1 cellular context compared by ENCODE assay signal in the genomic region with DNA sequence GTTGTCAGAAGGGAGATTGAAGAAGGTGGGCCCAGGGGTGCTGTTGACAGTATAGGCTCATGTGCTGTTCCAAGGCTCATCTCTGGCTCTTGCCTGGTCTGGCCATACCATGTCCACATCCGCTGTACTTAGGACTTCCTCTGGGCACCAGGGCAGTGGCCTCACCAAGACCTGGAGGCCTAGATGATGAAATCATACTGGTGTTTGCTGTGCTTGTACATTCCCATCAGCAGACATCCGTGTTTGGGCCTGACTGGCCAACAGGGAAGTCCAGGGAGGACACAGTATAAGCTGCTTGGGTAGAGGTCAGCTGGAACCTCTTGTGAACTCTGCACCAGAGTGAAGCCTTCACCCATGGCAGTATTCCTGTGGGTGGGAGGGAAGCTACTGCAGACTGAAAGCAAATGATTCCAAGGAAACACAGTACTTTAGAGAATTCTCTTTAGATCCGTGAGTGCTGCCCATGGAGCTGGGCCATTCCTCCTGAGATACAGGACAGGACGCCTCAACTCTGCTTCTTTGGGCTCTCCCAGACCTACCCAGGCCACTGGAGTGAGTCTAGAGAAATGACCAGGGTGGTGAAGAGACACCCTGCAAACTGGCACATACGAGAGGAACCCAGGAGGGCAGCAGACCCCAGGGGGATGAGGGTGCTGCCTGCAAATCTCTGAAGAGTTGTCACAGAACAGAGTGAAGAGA.
TF ChIP-seq lines count a peak whose summit lies in the region.

No MANE protein-coding gene starts in this region.

TF ChIP-seq in HepG2, 621 proteins besides CTCF, POLR2A, EP300 and RAD21 (continued from another document and continues in another):
- TF ChIP-seq NFAT5 (CRISPR knock-in tag; IDR thresholded peaks at IDR 0.05) (peak; percentile 14; the same call in 1 of the 2 replicates), STAT6 (CRISPR knock-in tag; IDR thresholded peaks at IDR 0.05; ENCODE audit: borderline replicate concordance) (peak; percentile 73; the same call in 1 of the 2 replicates), ZNF20 (CRISPR knock-in tag; IDR thresholded peaks at IDR 0.05) (no peak), NR2F1 (CRISPR knock-in tag; IDR thresholded peaks at IDR 0.05) (peak; percentile 59 to 66; a peak in 3 of 4 replicates), TSC22D2 (CRISPR knock-in tag; IDR thresholded peaks at IDR 0.05; ENCODE audit: borderline replicate concordance) (no peak), FOXA1 (IDR thresholded peaks at IDR 0.05) (no peak), FOXA1 (CRISPR knock-in tag; IDR thresholded peaks at IDR 0.05) (peak; percentile 78), NFKB2 (CRISPR knock-in tag; IDR thresholded peaks at IDR 0.05; ENCODE audit: borderline replicate concordance) (no peak), ZNF589 (CRISPR knock-in tag; conservative IDR thresholded peaks at IDR 0.05) (peak; percentile 95), ZNF550 (CRISPR knock-in tag; IDR thresholded peaks at IDR 0.05; ENCODE audit: borderline replicate concordance) (no peak), ZBTB1 (CRISPR knock-in tag; IDR thresholded peaks at IDR 0.05; ENCODE audit: borderline replicate concordance) (no peak), SSRP1 (CRISPR knock-in tag; IDR thresholded peaks at IDR 0.05) (no peak), KLF16 (CRISPR knock-in tag; IDR thresholded peaks at IDR 0.05) (peak in 1 of 2 experiments; percentile 63; a peak in 2 of 4 replicates), HNRNPLL (IDR thresholded peaks at IDR 0.05; ENCODE audit: low read depth, low read length, poor library complexity, severe bottlenecking) (no peak), ZSCAN29 (CRISPR knock-in tag; conservative IDR thresholded peaks at IDR 0.05) (peak; percentile 95), FOXC1 (CRISPR knock-in tag; IDR thresholded peaks at IDR 0.05; ENCODE audit: borderline replicate concordance) (no peak), IRF2 (CRISPR knock-in tag; IDR thresholded peaks at IDR 0.05) (peak; percentile 86), TCF7 (IDR thresholded peaks at IDR 0.05; ENCODE audit: low read depth) (no peak), ZFP36L1 (CRISPR knock-in tag; IDR thresholded peaks at IDR 0.05) (peak; percentile 95; the same call in 1 of the 2 replicates), CSRNP1 (CRISPR knock-in tag; IDR thresholded peaks at IDR 0.05) (0 out of 2 replicates have a peak, but pooled peaks have one; percentile 50), RFXAP (CRISPR knock-in tag; IDR thresholded peaks at IDR 0.05; ENCODE audit: borderline replicate concordance) (peak; percentile 90; the same call in 1 of the 2 replicates), MAF1 (CRISPR knock-in tag; IDR thresholded peaks at IDR 0.05; ENCODE audit: borderline replicate concordance) (0 out of 2 replicates have a peak, but pooled peaks have one; percentile 28), ATF1 (CRISPR knock-in tag; IDR thresholded peaks at IDR 0.05) (0 out of 2 replicates have a peak, but pooled peaks have one; percentile 15), NONO (IDR thresholded peaks at IDR 0.05) (no peak), NONO (CRISPR knock-in tag; conservative IDR thresholded peaks at IDR 0.05) (peak; percentile 78), SALL2 (CRISPR knock-in tag; IDR thresholded peaks at IDR 0.05) (0 out of 2 replicates have a peak, but pooled peaks have one; percentile 47), ZNF792 (CRISPR knock-in tag; IDR thresholded peaks at IDR 0.05) (peak; percentile 94; the same call in 1 of the 2 replicates), MAZ (IDR thresholded peaks at IDR 0.05; ENCODE audit: borderline replicate concordance, low read depth, low read length) (no peak), MAZ (CRISPR knock-in tag; IDR thresholded peaks at IDR 0.05; ENCODE audit: low read depth) (peak; percentile 58), ZC3H4 (CRISPR knock-in tag; IDR thresholded peaks at IDR 0.05; ENCODE audit: borderline replicate concordance) (no peak), MAFK (conservative IDR thresholded peaks at IDR 0.05 in 1 of 2, IDR thresholded peaks at IDR 0.05 in 1 of 2; ENCODE audit: low read length in 2 of 2) (peak; percentile 39 to 46; a peak in 2 of 4 replicates), NCOR1 (IDR thresholded peaks at IDR 0.05; ENCODE audit: borderline replicate concordance, low read length) (peak; percentile 83; the same call in 1 of the 2 replicates), EHMT2 (IDR thresholded peaks at IDR 0.05; ENCODE audit: borderline replicate concordance, low read depth, low read length) (0 out of 2 replicates have a peak, but pooled peaks have one; percentile 29), ZNF121 (CRISPR knock-in tag; IDR thresholded peaks at IDR 0.05) (peak; percentile 56)
- TF ChIP-seq, protein P1, sequence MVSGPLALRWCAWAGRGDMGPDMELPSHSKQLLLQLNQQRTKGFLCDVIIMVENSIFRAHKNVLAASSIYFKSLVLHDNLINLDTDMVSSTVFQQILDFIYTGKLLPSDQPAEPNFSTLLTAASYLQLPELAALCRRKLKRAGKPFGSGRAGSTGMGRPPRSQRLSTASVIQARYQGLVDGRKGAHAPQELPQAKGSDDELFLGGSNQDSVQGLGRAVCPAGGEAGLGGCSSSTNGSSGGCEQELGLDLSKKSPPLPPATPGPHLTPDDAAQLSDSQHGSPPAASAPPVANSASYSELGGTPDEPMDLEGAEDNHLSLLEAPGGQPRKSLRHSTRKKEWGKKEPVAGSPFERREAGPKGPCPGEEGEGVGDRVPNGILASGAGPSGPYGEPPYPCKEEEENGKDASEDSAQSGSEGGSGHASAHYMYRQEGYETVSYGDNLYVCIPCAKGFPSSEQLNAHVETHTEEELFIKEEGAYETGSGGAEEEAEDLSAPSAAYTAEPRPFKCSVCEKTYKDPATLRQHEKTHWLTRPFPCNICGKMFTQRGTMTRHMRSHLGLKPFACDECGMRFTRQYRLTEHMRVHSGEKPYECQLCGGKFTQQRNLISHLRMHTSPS (CRISPR knock-in tag; IDR thresholded peaks at IDR 0.05; ENCODE audit: low read depth) = peak; percentile 99
- TF ChIP-seq, protein P2, sequence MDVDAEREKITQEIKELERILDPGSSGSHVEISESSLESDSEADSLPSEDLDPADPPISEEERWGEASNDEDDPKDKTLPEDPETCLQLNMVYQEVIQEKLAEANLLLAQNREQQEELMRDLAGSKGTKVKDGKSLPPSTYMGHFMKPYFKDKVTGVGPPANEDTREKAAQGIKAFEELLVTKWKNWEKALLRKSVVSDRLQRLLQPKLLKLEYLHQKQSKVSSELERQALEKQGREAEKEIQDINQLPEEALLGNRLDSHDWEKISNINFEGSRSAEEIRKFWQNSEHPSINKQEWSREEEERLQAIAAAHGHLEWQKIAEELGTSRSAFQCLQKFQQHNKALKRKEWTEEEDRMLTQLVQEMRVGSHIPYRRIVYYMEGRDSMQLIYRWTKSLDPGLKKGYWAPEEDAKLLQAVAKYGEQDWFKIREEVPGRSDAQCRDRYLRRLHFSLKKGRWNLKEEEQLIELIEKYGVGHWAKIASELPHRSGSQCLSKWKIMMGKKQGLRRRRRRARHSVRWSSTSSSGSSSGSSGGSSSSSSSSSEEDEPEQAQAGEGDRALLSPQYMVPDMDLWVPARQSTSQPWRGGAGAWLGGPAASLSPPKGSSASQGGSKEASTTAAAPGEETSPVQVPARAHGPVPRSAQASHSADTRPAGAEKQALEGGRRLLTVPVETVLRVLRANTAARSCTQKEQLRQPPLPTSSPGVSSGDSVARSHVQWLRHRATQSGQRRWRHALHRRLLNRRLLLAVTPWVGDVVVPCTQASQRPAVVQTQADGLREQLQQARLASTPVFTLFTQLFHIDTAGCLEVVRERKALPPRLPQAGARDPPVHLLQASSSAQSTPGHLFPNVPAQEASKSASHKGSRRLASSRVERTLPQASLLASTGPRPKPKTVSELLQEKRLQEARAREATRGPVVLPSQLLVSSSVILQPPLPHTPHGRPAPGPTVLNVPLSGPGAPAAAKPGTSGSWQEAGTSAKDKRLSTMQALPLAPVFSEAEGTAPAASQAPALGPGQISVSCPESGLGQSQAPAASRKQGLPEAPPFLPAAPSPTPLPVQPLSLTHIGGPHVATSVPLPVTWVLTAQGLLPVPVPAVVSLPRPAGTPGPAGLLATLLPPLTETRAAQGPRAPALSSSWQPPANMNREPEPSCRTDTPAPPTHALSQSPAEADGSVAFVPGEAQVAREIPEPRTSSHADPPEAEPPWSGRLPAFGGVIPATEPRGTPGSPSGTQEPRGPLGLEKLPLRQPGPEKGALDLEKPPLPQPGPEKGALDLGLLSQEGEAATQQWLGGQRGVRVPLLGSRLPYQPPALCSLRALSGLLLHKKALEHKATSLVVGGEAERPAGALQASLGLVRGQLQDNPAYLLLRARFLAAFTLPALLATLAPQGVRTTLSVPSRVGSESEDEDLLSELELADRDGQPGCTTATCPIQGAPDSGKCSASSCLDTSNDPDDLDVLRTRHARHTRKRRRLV (CRISPR knock-in tag; IDR thresholded peaks at IDR 0.05) = no peak
- TF ChIP-seq, protein P3, sequence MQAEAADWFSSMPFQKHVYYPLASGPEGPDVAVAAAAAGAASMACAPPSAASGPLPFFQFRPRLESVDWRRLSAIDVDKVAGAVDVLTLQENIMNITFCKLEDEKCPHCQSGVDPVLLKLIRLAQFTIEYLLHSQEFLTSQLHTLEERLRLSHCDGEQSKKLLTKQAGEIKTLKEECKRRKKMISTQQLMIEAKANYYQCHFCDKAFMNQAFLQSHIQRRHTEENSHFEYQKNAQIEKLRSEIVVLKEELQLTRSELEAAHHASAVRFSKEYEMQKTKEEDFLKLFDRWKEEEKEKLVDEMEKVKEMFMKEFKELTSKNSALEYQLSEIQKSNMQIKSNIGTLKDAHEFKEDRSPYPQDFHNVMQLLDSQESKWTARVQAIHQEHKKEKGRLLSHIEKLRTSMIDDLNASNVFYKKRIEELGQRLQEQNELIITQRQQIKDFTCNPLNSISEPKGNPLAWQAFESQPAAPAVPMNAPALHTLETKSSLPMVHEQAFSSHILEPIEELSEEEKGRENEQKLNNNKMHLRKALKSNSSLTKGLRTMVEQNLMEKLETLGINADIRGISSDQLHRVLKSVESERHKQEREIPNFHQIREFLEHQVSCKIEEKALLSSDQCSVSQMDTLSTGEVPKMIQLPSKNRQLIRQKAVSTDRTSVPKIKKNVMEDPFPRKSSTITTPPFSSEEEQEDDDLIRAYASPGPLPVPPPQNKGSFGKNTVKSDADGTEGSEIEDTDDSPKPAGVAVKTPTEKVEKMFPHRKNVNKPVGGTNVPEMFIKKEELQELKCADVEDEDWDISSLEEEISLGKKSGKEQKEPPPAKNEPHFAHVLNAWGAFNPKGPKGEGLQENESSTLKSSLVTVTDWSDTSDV (CRISPR knock-in tag; IDR thresholded peaks at IDR 0.05) = peak; percentile 21; the same call in 1 of the 2 replicates
